ENCODE assay signal across 1 cellular context in genomic region chr2:176269319-176270099, GRCh38.
A peak's percentile ranks its signal among the peaks of the same experiment; 100 is the strongest.
TF ChIP-seq lines count a peak whose summit lies in the region.

MTX2 (plus strand) TSS chr2:176269442; CDS start chr2:176269630, 188 bp downstream.

TF ChIP-seq in A549, 52 proteins besides CTCF, POLR2A, EP300 and RAD21 (continued from another document):
- TF ChIP-seq CBX8 (IDR thresholded peaks at IDR 0.05) (no peak), REST (IDR thresholded peaks at IDR 0.05) (no peak), HEYL (CRISPR knock-in tag; IDR thresholded peaks at IDR 0.05) (no peak), BCL3 (IDR thresholded peaks at IDR 0.05) (peak; percentile 76)
